ENCODE assay signal across 1 cellular context in genomic region chr5:175728316-175728715, GRCh38.
TF ChIP-seq lines count a peak whose summit lies in the region.

No MANE protein-coding gene starts in this region.

TF ChIP-seq in GM23338, 12 proteins besides CTCF, POLR2A, EP300 and RAD21 (continued from another document):
- TF ChIP-seq ZNF462 (CRISPR knock-in tag; IDR thresholded peaks at IDR 0.05) = no peak
- TF ChIP-seq EZH2 (IDR thresholded peaks at IDR 0.05; ENCODE audit: low read depth, unreplicated experiment) = no peak
- no peak for TF ChIP-seq EZH2phosphoT487 (IDR thresholded peaks at IDR 0.05; ENCODE audit: unreplicated experiment)
- TF ChIP-seq JUNB (IDR thresholded peaks at IDR 0.05; ENCODE audit: unreplicated experiment) = no peak
- TF ChIP-seq NANOG (IDR thresholded peaks at IDR 0.05; ENCODE audit: borderline replicate concordance) = no peak
- TF ChIP-seq POLR2AphosphoS5 (IDR thresholded peaks at IDR 0.05; ENCODE audit: low read depth) = no peak
- no peak for TF ChIP-seq ZNF331 (CRISPR knock-in tag; IDR thresholded peaks at IDR 0.05; ENCODE audit: low read depth)
- TF ChIP-seq STAT1 (IDR thresholded peaks at IDR 0.05; ENCODE audit: unreplicated experiment) = no peak
- no peak for TF ChIP-seq ZNF114 (CRISPR knock-in tag; IDR thresholded peaks at IDR 0.05)
TF ChIP-seq in GM23338: peak in this region for 0.
